9 cellular contexts compared by ENCODE assay signal in the genomic region with DNA sequence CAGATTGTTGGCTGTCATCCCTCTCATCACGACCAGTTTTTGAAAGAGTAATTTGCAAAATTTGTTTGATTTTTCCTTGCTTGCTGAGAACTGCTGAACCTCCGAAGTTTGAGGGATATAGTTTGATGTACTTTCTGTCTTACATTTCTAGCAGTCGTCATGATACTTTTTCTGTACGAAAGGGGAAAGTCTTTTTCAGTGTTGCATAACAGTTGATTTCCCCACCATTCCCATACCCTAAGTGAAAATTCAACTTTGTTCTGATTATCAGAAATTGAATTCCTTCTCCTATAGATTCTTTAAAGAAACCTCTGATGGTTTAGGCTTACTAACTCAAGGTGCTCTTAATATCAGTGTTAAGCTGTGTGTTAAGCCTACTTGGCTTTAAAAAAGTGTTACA. TPM values are rescaled to one million over a fixed set of nuclear protein-coding genes. Genes with fewer than 3 reads are reported as not detected.
DNase-seq lines count a peak whose midpoint lies in the region; ATAC-seq and TF ChIP-seq lines count a peak whose summit lies in the region.
"Had no signal": no experiment of that assay in that cellular context is flagged by ENCODE, and none has a peak within 500 bp of the region (broad histone marks: within the 10 kb centered on the region; RNA-seq: fewer than 3 reads in every experiment).

No MANE protein-coding gene starts in this region.

- CTCF ChIA-PET in activated naive CD4-positive, alpha-beta T cell treated with anti-CD3 and anti-CD28 coated beads, Interleukin-2, amount 10 ng/mL, durations not matched to agents 7 days and 5 days (lab: Charles Lee): interaction anchor here (0.9 to 1.2 kb wide), 2 partner anchors 61 to 385 kb away, joined by 3 read pairs; no protein-coding TSS in a partner anchor

- peaks cover 38% of the 10 kb centered on the region for H3K4me1 ChIP-seq in lower lobe of right lung

- ATAC-seq in lower lobe of right lung: no peak

- H3K27ac Mint-ChIP-seq in activated naive CD4-positive, alpha-beta T cell treated with anti-CD3 and anti-CD28 coated beads, Interleukin-2, amount 10 ng/mL, durations not matched to agents 7 days and 5 days: no peak overlapping the region
- peak overlapping the region; percentile 89 for H3K27ac Mint-ChIP-seq in type B pancreatic cell

- no peaks in the 10 kb centered on the region for H3K36me3 ChIP-seq in lower lobe of right lung

- peak overlapping the region; percentile 90 for H3K4me3 Mint-ChIP-seq in activated naive CD4-positive, alpha-beta T cell treated with anti-CD3 and anti-CD28 coated beads, Interleukin-2, amount 10 ng/mL, durations not matched to agents 7 days and 5 days
- H3K4me3 Mint-ChIP-seq in type B pancreatic cell: peak overlapping the region; percentile 90

- DNase-seq in activated naive CD4-positive, alpha-beta T cell treated with anti-CD3 and anti-CD28 coated beads, Interleukin-2, amount 10 ng/mL, durations not matched to agents 7 days and 5 days: no peak
- DNase-seq in activated naive CD4-positive, alpha-beta T cell treated with Interleukin-2 at 50 U/mL for 16 hours: no peak
- no peak for DNase-seq in astrocyte of the cerebellum (ENCODE audit: low read depth)
- no peak for DNase-seq in lower lobe of right lung
- no peak for DNase-seq in type B pancreatic cell (ENCODE audit: extremely low spot score, unreplicated experiment)
- no peak for DNase-seq in stimulated activated CD4-positive, alpha-beta T cell treated with anti-CD3 and anti-CD28 coated beads, Interleukin-4, amount 100 ng/mL, for 24 hours
- DNase-seq in iPS-NIHi11 (ENCODE audit: low spot score): no peak
- no peak for DNase-seq in SW480 (ENCODE audit: low spot score)
- DNase-seq: NCI-H187 treated with DMSO at 0.1 percent for 48 hours had no signal

- H3K4me3 ChIP-seq in astrocyte of the cerebellum (ENCODE audit: low read depth, low read length) (peak overlapping the region; percentile 73), lower lobe of right lung (peak overlapping the region; percentile 94)

- H3K27me3 Mint-ChIP-seq in activated naive CD4-positive, alpha-beta T cell treated with anti-CD3 and anti-CD28 coated beads, Interleukin-2, amount 10 ng/mL, durations not matched to agents 7 days and 5 days: peaks cover 24% of the 10 kb centered on the region
- H3K27me3 Mint-ChIP-seq in type B pancreatic cell: peaks cover 35% of the 10 kb centered on the region

- in situ Hi-C loops in astrocyte of the cerebellum (cut with HindIII; ENCODE audit: low sequenced_read_pairs): no loop called here

- peak overlapping the region; percentile 93 for H3K27ac ChIP-seq in lower lobe of right lung

- peaks cover 2% of the 10 kb centered on the region for H3K36me3 Mint-ChIP-seq in activated naive CD4-positive, alpha-beta T cell treated with anti-CD3 and anti-CD28 coated beads, Interleukin-2, amount 10 ng/mL, durations not matched to agents 7 days and 5 days
- H3K36me3 Mint-ChIP-seq in type B pancreatic cell: peaks cover 4% of the 10 kb centered on the region

- H3K4me1 Mint-ChIP-seq in activated naive CD4-positive, alpha-beta T cell treated with anti-CD3 and anti-CD28 coated beads, Interleukin-2, amount 10 ng/mL, durations not matched to agents 7 days and 5 days: peaks cover 65% of the 10 kb centered on the region
- H3K4me1 Mint-ChIP-seq in type B pancreatic cell (ENCODE audit: unreplicated experiment): peaks cover 23% of the 10 kb centered on the region

- H3K9me3 Mint-ChIP-seq in activated naive CD4-positive, alpha-beta T cell treated with anti-CD3 and anti-CD28 coated beads, Interleukin-2, amount 10 ng/mL, durations not matched to agents 7 days and 5 days: no peaks in the 10 kb centered on the region
- no peaks in the 10 kb centered on the region for H3K9me3 Mint-ChIP-seq in type B pancreatic cell

- TF ChIP-seq CTCF in astrocyte of the cerebellum (IDR thresholded peaks at IDR 0.05; ENCODE audit: low read depth, low read length, missing control alignments) (no peak), lower lobe of right lung (IDR thresholded peaks at IDR 0.05) (no peak), type B pancreatic cell (conservative IDR thresholded peaks at IDR 0.05) (no peak)

- intact Hi-C loops in lower lobe of right lung (cut with DNase I): no loop called here

- no peaks in the 10 kb centered on the region for H3K9me3 ChIP-seq in lower lobe of right lung

- H3K27me3 ChIP-seq in lower lobe of right lung (ENCODE audit: low read depth): no peaks in the 10 kb centered on the region

RNA-seq across cellular contexts. Expression of a gene that starts 1.6 kb away (rescaled TPM):
- total RNA-seq in lower lobe of right lung: 49.2 TPM
- 22.8 and 41.8 TPM in 2 replicates for total RNA-seq in type B pancreatic cell (ENCODE audit: low replicate concordance)
